27 cellular contexts compared by ENCODE assay signal in the genomic region with DNA sequence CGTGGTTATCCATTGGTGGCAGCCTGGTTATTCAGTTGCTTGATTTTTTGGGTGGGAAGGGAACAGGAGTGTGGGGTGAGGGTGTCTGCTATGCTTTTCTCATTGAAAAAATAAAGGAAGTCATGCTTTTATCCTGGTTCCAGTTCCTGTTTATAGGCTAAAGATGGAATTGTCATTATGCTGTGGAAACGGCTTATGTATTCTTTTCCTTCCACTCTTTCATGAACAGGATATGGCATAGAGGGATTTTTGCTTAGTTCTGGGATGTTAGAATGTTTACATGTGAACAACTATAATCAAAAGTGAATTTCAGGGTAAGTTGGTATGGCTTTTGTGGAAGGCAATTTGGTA. TPM values are rescaled to one million over a fixed set of nuclear protein-coding genes. Genes with fewer than 3 reads are reported as not detected.
DNase-seq lines count a peak whose midpoint lies in the region; ATAC-seq and TF ChIP-seq lines count a peak whose summit lies in the region.
"Had no signal": no experiment of that assay in that cellular context is flagged by ENCODE, and none has a peak within 500 bp of the region (broad histone marks: within the 10 kb centered on the region; RNA-seq: fewer than 3 reads in every experiment).

No MANE protein-coding gene starts in this region.

- in situ Hi-C loops in KBM-7 (cut with MboI; ENCODE audit: low pct_unique_long_range_greater_than_20kb, low sequenced_read_pairs), result no loop called here

- H3K4me1 Mint-ChIP-seq in CD14-positive monocyte, result peaks cover 12% of the 10 kb centered on the region
- H3K4me1 Mint-ChIP-seq: activated naive CD8-positive, alpha-beta T cell treated with anti-CD3 and anti-CD28 coated beads, Interleukin-2, amount 10 ng/mL, durations not matched to agents 7 days and 5 days had no signal

- peak overlapping the region; percentile 47 to 73 for H3K4me3 Mint-ChIP-seq in CD14-positive monocyte
- H3K4me3 Mint-ChIP-seq: activated CD4-positive, alpha-beta memory T cell treated with anti-CD3 and anti-CD28 coated beads for 36 hours; activated naive CD8-positive, alpha-beta T cell treated with anti-CD3 and anti-CD28 coated beads, Interleukin-2, amount 10 ng/mL, durations not matched to agents 7 days and 5 days; naive B cell had no signal

- no peaks in the 10 kb centered on the region for H3F3A ChIP-seq in PC-3 (ENCODE audit: low read length, unreplicated experiment)

- no peaks in the 10 kb centered on the region for H3K36me3 ChIP-seq in PC-3 (ENCODE audit: low read depth, low read length)
- H3K36me3 ChIP-seq: ascending aorta, BLaER1, SJSA1, tibial artery had no signal

- H3K27me3 Mint-ChIP-seq in CD14-positive monocyte (ENCODE audit: low read depth in 3 of 3), result no peaks in the 10 kb centered on the region

- no TSS peak for BruUV-seq in PC-3 (replicated peaks; lab: Mats Ljungman, UMichigan)

- no peaks in the 10 kb centered on the region for H3K9me2 ChIP-seq in PC-3 (replicated peaks; ENCODE audit: low read length)

- peak overlapping the region; percentile 88 to 97 (median 93) for H3K27ac Mint-ChIP-seq in CD14-positive monocyte
- H3K27ac Mint-ChIP-seq: activated CD4-positive, alpha-beta memory T cell treated with anti-CD3 and anti-CD28 coated beads for 36 hours; activated naive CD8-positive, alpha-beta T cell treated with anti-CD3 and anti-CD28 coated beads, Interleukin-2, amount 10 ng/mL, durations not matched to agents 7 days and 5 days; naive B cell had no signal

- no peaks in the 10 kb centered on the region for H3K27me3 ChIP-seq in PC-3 (ENCODE audit: low read length)
- H3K27me3 ChIP-seq: BLaER1, SJSA1, tibial artery had no signal

- H2AFZ ChIP-seq in PC-3 (ENCODE audit: low read length), result peak overlapping the region; percentile 51; the same call in 1 of the 2 replicates

- DNase-seq in CD14-positive monocyte (ENCODE audit: low spot score) (no peak), KBM-7 (peak; percentile 39), PC-3 (no peak), medulla oblongata (ENCODE audit: extremely low spot score) (peak; percentile 9), NCI-H446 (lab: John Stamatoyannopoulos, UW) (no peak), DMS153 treated with DMSO at 0.1 percent for 48 hours (lab: John Stamatoyannopoulos, UW; ENCODE audit: unreplicated experiment) (no peak)
- DNase-seq: ACHN; activated CD4-positive, alpha-beta memory T cell treated with anti-CD3 and anti-CD28 coated beads for 36 hours; activated CD8-positive, alpha-beta memory T cell treated with anti-CD3 and anti-CD28 coated beads, Interleukin-2, amount 50 U/mL, for 48 hours; activated naive CD8-positive, alpha-beta T cell treated with anti-CD3 and anti-CD28 coated beads, Interleukin-2, amount 10 ng/mL, durations not matched to agents 7 days and 5 days; DND-41; hypothalamus; immature natural killer cell; left colon; naive B cell; NCI-H1048; NCI-H187; NCI-H2171 treated with DMSO at 0.1 percent for 48 hours; NK-92 treated with Interleukin-12 subunit alpha and Interleukin-12 subunit beta, amount 100 ng/mL, for 24 hours; occipital lobe; T-helper 1 cell; tibial artery had no signal

- POLR2A ChIA-PET in PC-3 (lab: Charles Lee; ENCODE audit: unreplicated experiment), result no interaction called here

- no peak overlapping the region for H3K9ac ChIP-seq in PC-3 (ENCODE audit: low read length)
- H3K9ac ChIP-seq: BLaER1 had no signal

- no peak overlapping the region for H3K4me2 ChIP-seq in PC-3 (ENCODE audit: low read length)
- H3K4me2 ChIP-seq: BLaER1 had no signal

- H3K9me3 Mint-ChIP-seq in CD14-positive monocyte, result peaks cover 0 to 3% (median 0%) of the 10 kb centered on the region in 7 donors
- H3K9me3 Mint-ChIP-seq: activated CD4-positive, alpha-beta memory T cell treated with anti-CD3 and anti-CD28 coated beads for 36 hours; activated naive CD8-positive, alpha-beta T cell treated with anti-CD3 and anti-CD28 coated beads, Interleukin-2, amount 10 ng/mL, durations not matched to agents 7 days and 5 days; immature natural killer cell; naive B cell had no signal

- TF ChIP-seq CTCF in CD14-positive monocyte (IDR thresholded peaks at IDR 0.05) (no peak), PC-3 (conservative IDR thresholded peaks at IDR 0.05; ENCODE audit: low read depth, low read length) (no peak)

- CTCF ChIA-PET in PC-3 (lab: Charles Lee), result no interaction called here

- no peaks in the 10 kb centered on the region for H4K20me1 ChIP-seq in PC-3 (ENCODE audit: low read length)
- H4K20me1 ChIP-seq: BLaER1 had no signal

- H3K9me3 ChIP-seq in PC-3 (ENCODE audit: low read length), result no peaks in the 10 kb centered on the region
- H3K9me3 ChIP-seq: ascending aorta, BLaER1, SJSA1, tibial artery had no signal

- H3K27ac ChIP-seq in PC-3 (ENCODE audit: low read length), result no peak overlapping the region
- H3K27ac ChIP-seq: ascending aorta, BLaER1, SJSA1, tibial artery had no signal

- H3K4me3 ChIP-seq in PC-3 (ENCODE audit: low read length), result no peak overlapping the region
- H3K4me3 ChIP-seq: ascending aorta, BLaER1, SJSA1, tibial artery had no signal

- ATAC-seq in PC-3 (no peak), HG03439 (IDR thresholded peaks at IDR 0.05; ENCODE audit: unreplicated experiment) (no peak)
- ATAC-seq: activated CD4-positive, CD25-positive, alpha-beta regulatory T cell treated with anti-CD3 and anti-CD28 coated beads, Interleukin-2, amount 50 U/mL, for 24 hours; left colon had no signal

- H3K79me2 ChIP-seq in PC-3 (ENCODE audit: low read length), result no peaks in the 10 kb centered on the region

- H3K36me3 Mint-ChIP-seq in CD14-positive monocyte, result no peaks in the 10 kb centered on the region
- H3K36me3 Mint-ChIP-seq: activated CD4-positive, alpha-beta memory T cell treated with anti-CD3 and anti-CD28 coated beads for 36 hours; activated naive CD8-positive, alpha-beta T cell treated with anti-CD3 and anti-CD28 coated beads, Interleukin-2, amount 10 ng/mL, durations not matched to agents 7 days and 5 days; naive B cell had no signal

- intact Hi-C loops in CD14-positive monocyte (cut with micrococcal nuclease) (no loop called here), PC-3 (cut with micrococcal nuclease) (no loop called here)

- peaks cover 22% of the 10 kb centered on the region for H3K4me1 ChIP-seq in PC-3 (ENCODE audit: insufficient read depth, low read length)
- H3K4me1 ChIP-seq: ascending aorta, BLaER1, tibial artery had no signal

RNA-seq across cellular contexts. Expression of a gene that starts 36.0 kb away (rescaled TPM):
- polyA plus RNA-seq in CD14-positive monocyte, result 10 to 100 TPM in 1 of 2 donors, 1 to 10 TPM in 1; 6.6 to 11.8 TPM
- total RNA-seq in PC-3 (2014; rRNA removed), result 26.2 and 34.3 TPM in 2 replicates

Comparison
In these comparisons a context has a peak if more than half of its experiments do, and no peak if none do; other contexts are left out.
1. DNase-seq: peak in KBM-7 (single experiment) and medulla oblongata (single experiment); none in CD14-positive monocyte (single experiment), PC-3 (single experiment), NCI-H446 (0 of 2) and DMS153 treated with DMSO at 0.1 percent for 48 hours (single experiment).